ENCODE assay signal across 8 cellular contexts in genomic region chr1:27092888-27093287, GRCh38.
"Had no signal": no experiment of that assay in that cellular context is flagged by ENCODE, and none has a peak within 500 bp of the region (broad histone marks: within the 10 kb centered on the region; RNA-seq: fewer than 3 reads in every experiment).

No MANE protein-coding gene starts in this region.

- ATAC-seq: GM12878 had no signal

- H3K4me3 ChIP-seq: GM12878 had no signal

- DNase-seq: GDM1, GF-D8 had no signal

- FAIRE-seq: G401.6, GM12878, GM12891, GM12892, GM18507, GM19239 had no signal
